In the genomic region with DNA sequence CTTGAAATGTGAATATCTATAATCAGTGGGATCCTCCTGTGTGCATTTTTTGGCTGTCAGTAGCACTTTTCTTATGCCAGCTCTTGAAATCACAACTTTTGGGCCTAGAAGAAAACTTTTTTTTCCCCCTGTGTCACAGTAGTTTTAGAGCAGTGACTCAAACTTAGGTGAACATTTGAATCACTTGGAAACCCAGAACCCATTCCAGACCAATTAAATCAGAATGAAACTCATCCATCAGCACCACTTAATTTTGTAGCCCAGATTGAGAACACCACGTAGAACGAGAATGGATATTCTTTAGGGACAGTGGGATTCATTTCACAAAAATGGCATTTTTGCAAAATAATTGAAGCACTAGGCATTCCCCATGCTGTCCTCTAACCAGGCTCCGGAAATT, we compare ENCODE assay signal across 20 cellular contexts.
A peak's percentile ranks its signal among the peaks of the same experiment; 100 is the strongest.
DNase-seq lines count a peak whose midpoint lies in the region; ATAC-seq, FAIRE-seq and TF ChIP-seq lines count a peak whose summit lies in the region.
"Had no signal": no experiment of that assay in that cellular context is flagged by ENCODE, and none has a peak within 500 bp of the region (broad histone marks: within the 10 kb centered on the region; RNA-seq: fewer than 3 reads in every experiment).

No MANE protein-coding gene starts in this region.

- FAIRE-seq in H54 (lab: Jason Lieb, UNC), result peak; percentile 95
- FAIRE-seq: endometrium, islet of Langerhans had no signal

- 66% methylated on average over 3 of the region's 3 CpGs for WGBS in smooth muscle cell (ENCODE audit: low lambda C conversion rate)

- intact Hi-C loops in activated naive CD4-positive, alpha-beta T cell treated with anti-CD3 and anti-CD28 coated beads for 36 hours (cut with micrococcal nuclease), result no loop called here
- intact Hi-C loops in activated CD4-positive, alpha-beta T cell treated with anti-CD3 and anti-CD28 coated beads, Interleukin-2, amount 10 ng/mL, durations not matched to agents 24 days and 14 days (cut with micrococcal nuclease), result no loop called here

- H3K4me3 Mint-ChIP-seq in activated naive CD4-positive, alpha-beta T cell treated with anti-CD3 and anti-CD28 coated beads for 36 hours, result no peak overlapping the region
- no peak overlapping the region for H3K4me3 Mint-ChIP-seq in activated CD4-positive, alpha-beta T cell treated with anti-CD3 and anti-CD28 coated beads, Interleukin-2, amount 10 ng/mL, durations not matched to agents 24 days and 14 days
- H3K4me3 Mint-ChIP-seq: neural progenitor cell had no signal

- H3K9me3 Mint-ChIP-seq in activated naive CD4-positive, alpha-beta T cell treated with anti-CD3 and anti-CD28 coated beads for 36 hours, result no peaks in the 10 kb centered on the region
- peaks cover 3% of the 10 kb centered on the region for H3K9me3 Mint-ChIP-seq in activated CD4-positive, alpha-beta T cell treated with anti-CD3 and anti-CD28 coated beads, Interleukin-2, amount 10 ng/mL, durations not matched to agents 24 days and 14 days
- H3K9me3 Mint-ChIP-seq: activated naive CD4-positive, alpha-beta T cell treated with anti-CD3 and anti-CD28 coated beads, Interleukin-2, amount 50 U/mL, for 72 hours; neural progenitor cell had no signal

- H3K9ac ChIP-seq in smooth muscle cell (ENCODE audit: low read depth), result peak overlapping the region; percentile 44
- H3K9ac ChIP-seq: BLaER1, neural progenitor cell had no signal

- CTCF ChIA-PET in activated naive CD4-positive, alpha-beta T cell treated with anti-CD3 and anti-CD28 coated beads for 36 hours (lab: Charles Lee), result no interaction called here

- no peak for TF ChIP-seq POLR2A in H54 (IDR thresholded peaks at IDR 0.05; ENCODE audit: low read depth, low read length)

- H3K27ac Mint-ChIP-seq in activated naive CD4-positive, alpha-beta T cell treated with anti-CD3 and anti-CD28 coated beads for 36 hours, result no peak overlapping the region
- H3K27ac Mint-ChIP-seq in activated CD4-positive, alpha-beta T cell treated with anti-CD3 and anti-CD28 coated beads, Interleukin-2, amount 10 ng/mL, durations not matched to agents 24 days and 14 days, result no peak overlapping the region
- H3K27ac Mint-ChIP-seq: activated naive CD4-positive, alpha-beta T cell treated with anti-CD3 and anti-CD28 coated beads, Interleukin-2, amount 50 U/mL, for 72 hours; neural progenitor cell had no signal

- H3K79me2 ChIP-seq in smooth muscle cell (ENCODE audit: low read depth), result no peaks in the 10 kb centered on the region

- peaks cover 19% of the 10 kb centered on the region for H3K4me1 ChIP-seq in smooth muscle cell (ENCODE audit: low read depth)
- H3K4me1 ChIP-seq: BLaER1 had no signal

- no peaks in the 10 kb centered on the region for H3K27me3 ChIP-seq in smooth muscle cell (ENCODE audit: low read depth)
- H3K27me3 ChIP-seq: BLaER1, neural progenitor cell had no signal

- H3K4me3 ChIP-seq in fibroblast of the aortic adventitia (ENCODE audit: low read depth, low read length), result no peak overlapping the region
- H3K4me3 ChIP-seq in smooth muscle cell, result no peak overlapping the region
- H3K4me3 ChIP-seq: BLaER1, neural progenitor cell had no signal

- no peaks in the 10 kb centered on the region for H3K36me3 Mint-ChIP-seq in activated naive CD4-positive, alpha-beta T cell treated with anti-CD3 and anti-CD28 coated beads for 36 hours (ENCODE audit: low read depth)
- no peaks in the 10 kb centered on the region for H3K36me3 Mint-ChIP-seq in activated CD4-positive, alpha-beta T cell treated with anti-CD3 and anti-CD28 coated beads, Interleukin-2, amount 10 ng/mL, durations not matched to agents 24 days and 14 days (ENCODE audit: low read depth)
- H3K36me3 Mint-ChIP-seq: activated naive CD4-positive, alpha-beta T cell treated with anti-CD3 and anti-CD28 coated beads, Interleukin-2, amount 50 U/mL, for 72 hours; neural progenitor cell had no signal

- H3K27me3 Mint-ChIP-seq in activated naive CD4-positive, alpha-beta T cell treated with anti-CD3 and anti-CD28 coated beads for 36 hours (ENCODE audit: low read depth), result no peaks in the 10 kb centered on the region
- H3K27me3 Mint-ChIP-seq in activated CD4-positive, alpha-beta T cell treated with anti-CD3 and anti-CD28 coated beads, Interleukin-2, amount 10 ng/mL, durations not matched to agents 24 days and 14 days, result no peaks in the 10 kb centered on the region

- H3K27ac ChIP-seq in smooth muscle cell (ENCODE audit: low read depth), result peak overlapping the region; percentile 73
- H3K27ac ChIP-seq: BLaER1, neural progenitor cell had no signal

- TF ChIP-seq CTCF in fibroblast of the aortic adventitia (IDR thresholded peaks at IDR 0.05; ENCODE audit: insufficient read depth, low read length) (no peak), smooth muscle cell (IDR thresholded peaks at IDR 0.05; ENCODE audit: borderline replicate concordance, insufficient read depth, poor library complexity, severe bottlenecking) (no peak)

- no peak overlapping the region for H2AFZ ChIP-seq in smooth muscle cell (ENCODE audit: low read depth)
- H2AFZ ChIP-seq: neural progenitor cell had no signal

- no peaks in the 10 kb centered on the region for H3K9me3 ChIP-seq in smooth muscle cell (replicated peaks; ENCODE audit: low read depth)
- H3K9me3 ChIP-seq: BLaER1 had no signal

- H3F3A ChIP-seq in smooth muscle cell (ENCODE audit: low read depth), result peaks cover 11% of the 10 kb centered on the region

- H3K4me2 ChIP-seq in smooth muscle cell, result no peak overlapping the region
- H3K4me2 ChIP-seq: BLaER1, neural progenitor cell had no signal

- ATAC-seq in GM18517 (IDR thresholded peaks at IDR 0.05; ENCODE audit: unreplicated experiment), result no peak
- ATAC-seq: activated naive CD4-positive, alpha-beta T cell treated with anti-CD3 and anti-CD28 coated beads, Interleukin-2, amount 50 U/mL, for 72 hours; PC-3 had no signal

- H3K36me3 ChIP-seq in smooth muscle cell (ENCODE audit: low read depth), result no peaks in the 10 kb centered on the region
- H3K36me3 ChIP-seq: BLaER1, neural progenitor cell had no signal

- DNase-seq in H54 (ENCODE audit: insufficient read length, low spot score), result no peak
- peak; percentile 40 for DNase-seq in amniotic epithelial cell (ENCODE audit: low read depth)
- peak; percentile 20 for DNase-seq in fibroblast of the aortic adventitia (ENCODE audit: low read depth)
- no peak for DNase-seq in smooth muscle cell (lab: John Stamatoyannopoulos, UW; ENCODE audit: unreplicated experiment)
- DNase-seq in activated naive CD4-positive, alpha-beta T cell treated with anti-CD3 and anti-CD28 coated beads for 36 hours, result no peak
- DNase-seq in activated CD4-positive, alpha-beta T cell treated with anti-CD3 and anti-CD28 coated beads, Interleukin-2, amount 10 ng/mL, durations not matched to agents 24 days and 14 days, result no peak
- DNase-seq: activated CD4-positive, alpha-beta T cell treated with anti-CD3 and anti-CD28 coated beads for 4 hours; cerebellar nuclear complex; glutamatergic neuron; NCI-H2081; NCI-H526; PC-3; stimulated activated CD4-positive, alpha-beta T cell treated with anti-CD3 and anti-CD28 coated beads, Interleukin-4, amount 100 ng/mL, for 24 hours; stimulated activated CD8-positive, alpha-beta memory T cell treated with anti-CD3 and anti-CD28 coated beads, Interleukin-4, amount 100 ng/mL, for 48 hours had no signal

- no peaks in the 10 kb centered on the region for H3K4me1 Mint-ChIP-seq in activated naive CD4-positive, alpha-beta T cell treated with anti-CD3 and anti-CD28 coated beads for 36 hours (ENCODE audit: low read depth)
- H3K4me1 Mint-ChIP-seq in activated CD4-positive, alpha-beta T cell treated with anti-CD3 and anti-CD28 coated beads, Interleukin-2, amount 10 ng/mL, durations not matched to agents 24 days and 14 days, result no peaks in the 10 kb centered on the region

- no peaks in the 10 kb centered on the region for H4K20me1 ChIP-seq in smooth muscle cell (ENCODE audit: low read depth)
- H4K20me1 ChIP-seq: BLaER1 had no signal

Comparison
In these comparisons a context has a peak if more than half of its experiments do, and no peak if none do; other contexts are left out.
1. DNase-seq: peak in amniotic epithelial cell (single experiment) and fibroblast of the aortic adventitia (single experiment); none in H54 (single experiment), smooth muscle cell (single experiment), activated naive CD4-positive, alpha-beta T cell treated with anti-CD3 and anti-CD28 coated beads for 36 hours (single experiment) and activated CD4-positive, alpha-beta T cell treated with anti-CD3 and anti-CD28 coated beads, Interleukin-2, amount 10 ng/mL, durations not matched to agents 24 days and 14 days (single experiment).